14 cellular contexts compared by ENCODE assay signal in the genomic region with DNA sequence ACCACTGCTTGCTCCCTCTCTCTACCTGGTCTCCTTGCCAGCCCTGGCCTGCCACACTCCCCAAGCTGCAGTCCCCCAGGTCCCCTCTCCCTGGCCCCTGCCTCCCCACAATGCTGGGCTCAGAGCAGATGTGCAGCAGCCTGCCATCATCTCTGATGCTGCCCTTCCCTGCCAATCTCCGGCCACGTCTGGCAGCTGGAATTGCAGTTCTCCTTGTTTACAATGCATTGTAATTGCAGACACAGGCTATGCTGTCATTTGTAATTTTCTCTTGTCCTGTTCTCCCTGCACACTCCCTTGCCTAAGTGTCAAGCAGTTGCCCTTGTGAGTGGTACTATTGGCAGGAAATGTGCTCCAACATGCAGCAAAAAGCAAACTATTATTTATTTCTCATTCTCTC.
"Had no signal": no experiment of that assay in that cellular context is flagged by ENCODE, and none has a peak within 500 bp of the region (broad histone marks: within the 10 kb centered on the region; RNA-seq: fewer than 3 reads in every experiment).

No MANE protein-coding gene starts in this region.

- H3K9me3 Mint-ChIP-seq: activated naive CD8-positive, alpha-beta T cell treated with anti-CD3 and anti-CD28 coated beads, Interleukin-2, amount 10 ng/mL, durations not matched to agents 7 days and 5 days; endodermal cell; memory B cell had no signal

- DNase-seq: activated CD4-positive, CD25-positive, alpha-beta regulatory T cell treated with anti-CD3 and anti-CD28 coated beads, Interleukin-2, amount 50 U/mL, for 72 hours; activated naive CD4-positive, alpha-beta T cell; activated naive CD8-positive, alpha-beta T cell treated with anti-CD3 and anti-CD28 coated beads, Interleukin-2, amount 10 ng/mL, durations not matched to agents 7 days and 5 days; activated T-cell treated with anti-CD3 and anti-CD28 coated beads for 4 hours; endodermal cell; left ventricle myocardium superior; natural killer cell; T-cell; T1000 had no signal

- H3K4me1 Mint-ChIP-seq: activated naive CD8-positive, alpha-beta T cell treated with anti-CD3 and anti-CD28 coated beads, Interleukin-2, amount 10 ng/mL, durations not matched to agents 7 days and 5 days; memory B cell; natural killer cell; stimulated activated memory B cell treated with anti-CD40 and anti-IgM and Interleukin-4, amounts not matched to agents 10 μg/mL and 1 μg/mL and 100 μg/mL, for 72 hours; T-cell had no signal

- H3K27ac ChIP-seq: hepatocyte, tibial nerve, vagina had no signal

- H3K27me3 Mint-ChIP-seq: activated naive CD8-positive, alpha-beta T cell treated with anti-CD3 and anti-CD28 coated beads, Interleukin-2, amount 10 ng/mL, durations not matched to agents 7 days and 5 days; memory B cell; stimulated activated memory B cell treated with anti-CD40 and anti-IgM and Interleukin-4, amounts not matched to agents 10 μg/mL and 1 μg/mL and 100 μg/mL, for 72 hours; T-cell had no signal

- H3K4me3 ChIP-seq: hepatocyte, tibial nerve, vagina had no signal

- H3K9me3 ChIP-seq: vagina had no signal

- H3K4me1 ChIP-seq: tibial nerve, vagina had no signal

- H3K36me3 Mint-ChIP-seq: activated naive CD8-positive, alpha-beta T cell treated with anti-CD3 and anti-CD28 coated beads, Interleukin-2, amount 10 ng/mL, durations not matched to agents 7 days and 5 days; memory B cell; natural killer cell; stimulated activated memory B cell treated with anti-CD40 and anti-IgM and Interleukin-4, amounts not matched to agents 10 μg/mL and 1 μg/mL and 100 μg/mL, for 72 hours; T-cell had no signal

- H3K36me3 ChIP-seq: tibial nerve, vagina had no signal

- H3K27ac Mint-ChIP-seq: activated naive CD8-positive, alpha-beta T cell treated with anti-CD3 and anti-CD28 coated beads, Interleukin-2, amount 10 ng/mL, durations not matched to agents 7 days and 5 days; endodermal cell; memory B cell; natural killer cell; stimulated activated memory B cell treated with anti-CD40 and anti-IgM and Interleukin-4, amounts not matched to agents 10 μg/mL and 1 μg/mL and 100 μg/mL, for 72 hours; T-cell had no signal

- H3K27me3 ChIP-seq: tibial nerve, vagina had no signal

- H3K4me3 Mint-ChIP-seq: activated naive CD8-positive, alpha-beta T cell treated with anti-CD3 and anti-CD28 coated beads, Interleukin-2, amount 10 ng/mL, durations not matched to agents 7 days and 5 days; endodermal cell; memory B cell; natural killer cell; stimulated activated memory B cell treated with anti-CD40 and anti-IgM and Interleukin-4, amounts not matched to agents 10 μg/mL and 1 μg/mL and 100 μg/mL, for 72 hours; T-cell had no signal
